Comparison of ENCODE assay signal across 10 cellular contexts in the genomic region with DNA sequence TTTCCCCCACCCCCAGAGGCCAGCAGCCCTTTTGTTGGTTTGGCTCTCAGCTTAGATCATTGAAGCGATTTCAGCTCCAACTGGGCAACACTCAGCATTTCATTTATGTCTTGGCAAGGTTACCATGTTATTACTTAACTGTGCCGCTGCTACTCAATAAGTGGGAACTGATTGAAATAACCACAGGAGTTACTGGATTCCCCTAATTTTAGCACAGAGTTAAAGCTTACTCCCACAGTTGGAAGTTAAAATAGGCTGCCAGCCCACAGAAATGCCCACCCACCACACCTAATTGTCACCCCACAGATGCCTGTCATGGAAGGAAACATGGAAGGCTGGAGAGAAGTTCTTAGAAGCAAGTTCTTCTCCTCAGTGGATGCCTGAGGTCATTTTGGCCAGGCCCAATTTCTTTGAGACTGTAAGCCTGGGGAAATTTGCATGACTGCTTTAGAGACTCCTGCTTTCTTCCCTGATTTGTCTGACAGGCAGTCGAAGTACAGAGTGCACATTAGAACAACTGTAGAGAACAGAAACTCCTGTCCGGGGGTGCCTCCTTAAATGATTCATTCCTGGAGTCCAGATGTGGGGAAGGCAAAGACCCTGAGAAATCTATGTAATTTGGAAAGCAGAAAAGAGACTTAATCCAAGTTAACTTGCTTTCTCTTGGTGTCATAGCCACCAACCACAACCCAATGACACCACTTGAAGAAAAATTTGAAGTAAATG.
A peak's percentile ranks its signal among the peaks of the same experiment; 100 is the strongest.
DNase-seq lines count a peak whose midpoint lies in the region; ATAC-seq lines count a peak whose summit lies in the region.
"Had no signal": no experiment of that assay in that cellular context is flagged by ENCODE, and none has a peak within 500 bp of the region (broad histone marks: within the 10 kb centered on the region; RNA-seq: fewer than 3 reads in every experiment).

No MANE protein-coding gene starts in this region.

- peaks cover 16% of the 10 kb centered on the region for H3K27me3 Mint-ChIP-seq in stimulated activated memory B cell treated with anti-CD40 and anti-IgM and Interleukin-4, amounts not matched to agents 10 μg/mL and 1 μg/mL and 100 μg/mL, for 72 hours

- ATAC-seq in GM19023 (IDR thresholded peaks at IDR 0.05; ENCODE audit: unreplicated experiment) (peak; percentile 76), GM21825 (IDR thresholded peaks at IDR 0.05; ENCODE audit: unreplicated experiment) (peak; percentile 66), HG03432 (IDR thresholded peaks at IDR 0.05; ENCODE audit: unreplicated experiment) (peak; percentile 69)
- peak; percentile 67 for ATAC-seq in stimulated activated memory B cell treated with anti-CD40 and anti-IgM and Interleukin-4, amounts not matched to agents 10 μg/mL and 1 μg/mL and 100 μg/mL, for 72 hours
- ATAC-seq: left colon had no signal

- H3K4me1 Mint-ChIP-seq in stimulated activated memory B cell treated with anti-CD40 and anti-IgM and Interleukin-4, amounts not matched to agents 10 μg/mL and 1 μg/mL and 100 μg/mL, for 72 hours = no peaks in the 10 kb centered on the region

- H3K27ac Mint-ChIP-seq in stimulated activated memory B cell treated with anti-CD40 and anti-IgM and Interleukin-4, amounts not matched to agents 10 μg/mL and 1 μg/mL and 100 μg/mL, for 72 hours = no peak overlapping the region

- H3K36me3 Mint-ChIP-seq in stimulated activated memory B cell treated with anti-CD40 and anti-IgM and Interleukin-4, amounts not matched to agents 10 μg/mL and 1 μg/mL and 100 μg/mL, for 72 hours = no peaks in the 10 kb centered on the region

- H3K9me3 Mint-ChIP-seq in stimulated activated memory B cell treated with anti-CD40 and anti-IgM and Interleukin-4, amounts not matched to agents 10 μg/mL and 1 μg/mL and 100 μg/mL, for 72 hours = no peaks in the 10 kb centered on the region

- DNase-seq in EL (no peak), SHP77 (lab: John Stamatoyannopoulos, UW) (no peak), T-helper 2 cell (no peak)
- DNase-seq: activated CD4-positive, CD25-positive, alpha-beta regulatory T cell treated with anti-CD3 and anti-CD28 coated beads, Interleukin-2, amount 50 U/mL, for 72 hours; DMS153; left colon had no signal

- no peak overlapping the region for H3K4me3 Mint-ChIP-seq in stimulated activated memory B cell treated with anti-CD40 and anti-IgM and Interleukin-4, amounts not matched to agents 10 μg/mL and 1 μg/mL and 100 μg/mL, for 72 hours
